ENCODE assay signal across 7 cellular contexts in genomic region chr11:7514099-7514725, GRCh38. TPM values are rescaled to one million over a fixed set of nuclear protein-coding genes. Genes with fewer than 3 reads are reported as not detected.
DNase-seq lines count a peak whose midpoint lies in the region; ATAC-seq and TF ChIP-seq lines count a peak whose summit lies in the region.

No MANE protein-coding gene starts in this region.

- no peaks in the 10 kb centered on the region for H3K9me3 ChIP-seq in muscle layer of colon (ENCODE audit: low read length)
- H3K9me3 ChIP-seq in vagina, result no peaks in the 10 kb centered on the region

- intact Hi-C loops in vagina (cut with DNase I), result no loop called here

- in situ Hi-C loops in SK-MEL-5 (cut with HindIII; ENCODE audit: low pct_unique_long_range_greater_than_20kb, low sequenced_read_pairs), result no loop called here

- TF ChIP-seq CTCF in epithelial cell of esophagus (IDR thresholded peaks at IDR 0.05; ENCODE audit: insufficient read depth, low read depth, low read length, missing control alignments) (no peak), vagina (IDR thresholded peaks at IDR 0.05) (no peak)

- ATAC-seq in GM18502 (IDR thresholded peaks at IDR 0.05; ENCODE audit: poor library complexity, unreplicated experiment), result peak; percentile 11
- peak; percentile 9 for ATAC-seq in HG02571 (IDR thresholded peaks at IDR 0.05; ENCODE audit: unreplicated experiment)

- DNase-seq in SK-MEL-5 (ENCODE audit: low read depth, low spot score) (peak; percentile 4), epithelial cell of esophagus (ENCODE audit: low read depth) (no peak), vagina (ENCODE audit: extremely low spot score in 2 of 2) (no peak), KG1 (lab: John Stamatoyannopoulos, UW) (no peak)

- H3K4me1 ChIP-seq in muscle layer of colon (ENCODE audit: insufficient read depth, low read length) (peaks cover 18% of the 10 kb centered on the region), vagina (peaks cover 41% of the 10 kb centered on the region)

- no peak for TF ChIP-seq POLR2A in vagina (IDR thresholded peaks at IDR 0.05)

- H3K27ac ChIP-seq in muscle layer of colon (ENCODE audit: low read depth, low read length), result peak overlapping the region; percentile 74
- H3K27ac ChIP-seq in vagina, result peak overlapping the region; percentile 93

- peak overlapping the region; percentile 47 for H3K9ac ChIP-seq in muscle layer of colon (ENCODE audit: low read length)

- H3K27me3 ChIP-seq in muscle layer of colon (ENCODE audit: control insufficient read depth in 1 of 2, insufficient read depth in 2 of 2, low read length in 2 of 2), result no peaks in the 10 kb centered on the region
- H3K27me3 ChIP-seq in vagina, result no peaks in the 10 kb centered on the region

- H3K36me3 ChIP-seq in muscle layer of colon (ENCODE audit: insufficient read depth, low read length), result no peaks in the 10 kb centered on the region
- H3K36me3 ChIP-seq in vagina, result no peaks in the 10 kb centered on the region

- H3K4me3 ChIP-seq in epithelial cell of esophagus (ENCODE audit: low read length) (peak overlapping the region; percentile 69), muscle layer of colon (ENCODE audit: low read depth in 1 of 2, low read length in 2 of 2) (peak overlapping the region; percentile 84 to 98), vagina (peak overlapping the region; percentile 65 to 95)

RNA-seq across cellular contexts. Expression of gene PPFIBP2, which starts 0.4 kb away (rescaled TPM):
- 23.6 and 27.6 TPM in 2 replicates for total RNA-seq in SK-MEL-5 (2014; rRNA removed; shearing (Covaris generic))
- 21.2 and 30.9 TPM in 2 replicates for polyA plus RNA-seq in SK-MEL-5 (2015; cell fraction: cytosol; rRNA removed)
- polyA plus RNA-seq in SK-MEL-5 (2015; cell fraction: nucleus; rRNA removed), result 39.4 and 49.5 TPM in 2 replicates
- 48.1 TPM for total RNA-seq in vagina

RNA-seq across cellular contexts. Expression of gene OLFML1, which starts 28.9 kb away (rescaled TPM):
- total RNA-seq in SK-MEL-5 (2014; rRNA removed; shearing (Covaris generic)), result not detected in 2 replicates
- polyA plus RNA-seq in SK-MEL-5 (2015; cell fraction: cytosol; rRNA removed), result 0.12 TPM in 1 of 2 replicates, not detected in the other
- not detected in 2 replicates for polyA plus RNA-seq in SK-MEL-5 (2015; cell fraction: nucleus; rRNA removed)
- 11.5 TPM for total RNA-seq in vagina

Comparison
In these comparisons a context has a peak if more than half of its experiments do, and no peak if none do; other contexts are left out.
1. RNA of gene OLFML1, which starts 28.9 kb away (total RNA-seq): 11.5 TPM in vagina (single experiment); not detected in SK-MEL-5; every median in the first group is over 10 times any median in the second.
2. Peak in every context shown above with its lines, with median percentiles within 50 percentile points of each other: H3K4me3 ChIP-seq.